Comparison of ENCODE assay signal across 38 cellular contexts in genomic region chr6:21898107-21898796, GRCh38.
DNase-seq lines count a peak whose midpoint lies in the region; ATAC-seq and TF ChIP-seq lines count a peak whose summit lies in the region.
"Had no signal": no experiment of that assay in that cellular context is flagged by ENCODE, and none has a peak within 500 bp of the region (broad histone marks: within the 10 kb centered on the region; RNA-seq: fewer than 3 reads in every experiment).

No MANE protein-coding gene starts in this region.

- no peaks in the 10 kb centered on the region for H3K9me3 ChIP-seq in AG04450 (ENCODE audit: control insufficient read depth, insufficient read depth, low read length)
- no peaks in the 10 kb centered on the region for H3K9me3 ChIP-seq in PC-3 (ENCODE audit: low read length)
- no peaks in the 10 kb centered on the region for H3K9me3 ChIP-seq in endodermal cell (ENCODE audit: control insufficient read depth, low read length)
- H3K9me3 ChIP-seq in vagina = no peaks in the 10 kb centered on the region
- H3K9me3 ChIP-seq: ascending aorta, HAP-1, heart right ventricle, lower lobe of right lung, mucosa of descending colon, suprapubic skin, upper lobe of right lung had no signal

- no peak overlapping the region for H3K9ac ChIP-seq in PC-3 (ENCODE audit: low read length)
- H3K9ac ChIP-seq in endodermal cell (ENCODE audit: extremely low read depth, low read length, poor library complexity, severe bottlenecking) = no peak overlapping the region

- no peaks in the 10 kb centered on the region for H3K27me3 ChIP-seq in AG04450 (ENCODE audit: control insufficient read depth, insufficient read depth, low read length)
- H3K27me3 ChIP-seq in PC-3 (ENCODE audit: low read length) = no peaks in the 10 kb centered on the region
- no peaks in the 10 kb centered on the region for H3K27me3 ChIP-seq in endodermal cell (ENCODE audit: control insufficient read depth, insufficient read depth, low read length, poor library complexity, severe bottlenecking)
- no peaks in the 10 kb centered on the region for H3K27me3 ChIP-seq in vagina
- H3K27me3 ChIP-seq: ascending aorta, heart right ventricle, suprapubic skin, upper lobe of right lung had no signal

- H3K27ac Mint-ChIP-seq in endodermal cell = peak overlapping the region; percentile 87
- H3K27ac Mint-ChIP-seq: activated naive CD8-positive, alpha-beta T cell treated with anti-CD3 and anti-CD28 coated beads, Interleukin-2, amount 10 ng/mL, durations not matched to agents 7 days and 5 days; B cell; CD4-positive, alpha-beta memory T cell; dendritic cell treated with granulocyte-macrophage colony-stimulating factor and Interleukin-4, amounts not matched to agents 40 ng/mL and 50 ng/mL, for 4 days; natural killer cell; stimulated activated naive B cell treated with anti-CD40 and anti-IgM and Interleukin-4, amounts not matched to agents 10 μg/mL and 1 μg/mL and 100 μg/mL, for 72 hours; T-helper 1 cell treated with Interleukin-12 subunit alpha and Interleukin-12 subunit beta and Interleukin-4 antibody, amounts not matched to agents 30 μg/mL and 1 μg/mL, for 36 hours had no signal

- no peak overlapping the region for H2AFZ ChIP-seq in PC-3 (ENCODE audit: low read length)

- H3K27me3 Mint-ChIP-seq in endodermal cell (ENCODE audit: insufficient read depth) = no peaks in the 10 kb centered on the region
- H3K27me3 Mint-ChIP-seq: B cell; CD4-positive, alpha-beta memory T cell; dendritic cell treated with granulocyte-macrophage colony-stimulating factor and Interleukin-4, amounts not matched to agents 40 ng/mL and 50 ng/mL, for 4 days; stimulated activated naive B cell treated with anti-CD40 and anti-IgM and Interleukin-4, amounts not matched to agents 10 μg/mL and 1 μg/mL and 100 μg/mL, for 72 hours had no signal

- TF ChIP-seq CTCF in AG04450 (IDR thresholded peaks at IDR 0.05; ENCODE audit: low read depth, low read length) (no peak), PC-3 (conservative IDR thresholded peaks at IDR 0.05; ENCODE audit: low read depth, low read length) (no peak), endodermal cell (conservative IDR thresholded peaks at IDR 0.05) (no peak), omental fat pad (IDR thresholded peaks at IDR 0.05) (no peak), vagina (IDR thresholded peaks at IDR 0.05) (no peak)

- no TSS peak for BruUV-seq in PC-3 (replicated peaks; lab: Mats Ljungman, UMichigan)

- H4K20me1 ChIP-seq in PC-3 (ENCODE audit: low read length) = no peaks in the 10 kb centered on the region

- H3K36me3 ChIP-seq in PC-3 (ENCODE audit: low read depth, low read length) = no peaks in the 10 kb centered on the region
- peaks cover 21% of the 10 kb centered on the region for H3K36me3 ChIP-seq in endodermal cell (ENCODE audit: control insufficient read depth, insufficient read depth, low read length)
- H3K36me3 ChIP-seq in vagina = no peaks in the 10 kb centered on the region
- H3K36me3 ChIP-seq: ascending aorta, HAP-1, heart right ventricle, lower lobe of right lung, suprapubic skin, upper lobe of right lung had no signal

- no peak for ATAC-seq in PC-3
- peak; percentile 65 for ATAC-seq in omental fat pad (ENCODE audit: low FRiP score)
- ATAC-seq: esophagus mucosa; GM12878; heart right ventricle; lower lobe of right lung; mucosa of descending colon; natural killer cell; stimulated activated naive B cell treated with anti-CD40 and anti-IgM and Interleukin-4, amounts not matched to agents 10 μg/mL and 1 μg/mL and 100 μg/mL, for 72 hours; upper lobe of right lung had no signal

- WGBS in endodermal cell (ENCODE audit: insufficient coverage in 1 of 2, insufficient read length in 1 of 2), 2 experiments = 83 to 88% methylated on average over 5 of the region's 5 CpGs

- no peaks in the 10 kb centered on the region for H3F3A ChIP-seq in PC-3 (ENCODE audit: low read length, unreplicated experiment)

- intact Hi-C loops in PC-3 (cut with micrococcal nuclease) = no loop called here
- intact Hi-C loops in vagina (cut with DNase I) = no loop called here

- H3K9me3 Mint-ChIP-seq in endodermal cell = peaks cover 3% of the 10 kb centered on the region
- H3K9me3 Mint-ChIP-seq: activated naive CD8-positive, alpha-beta T cell treated with anti-CD3 and anti-CD28 coated beads, Interleukin-2, amount 10 ng/mL, durations not matched to agents 7 days and 5 days; dendritic cell treated with granulocyte-macrophage colony-stimulating factor and Interleukin-4, amounts not matched to agents 40 ng/mL and 50 ng/mL, for 4 days; natural killer cell had no signal

- H3K36me3 Mint-ChIP-seq in endodermal cell (ENCODE audit: low read depth) = peaks cover 15% of the 10 kb centered on the region
- H3K36me3 Mint-ChIP-seq: activated naive CD8-positive, alpha-beta T cell treated with anti-CD3 and anti-CD28 coated beads, Interleukin-2, amount 10 ng/mL, durations not matched to agents 7 days and 5 days; CD4-positive, alpha-beta memory T cell; natural killer cell; stimulated activated naive B cell treated with anti-CD40 and anti-IgM and Interleukin-4, amounts not matched to agents 10 μg/mL and 1 μg/mL and 100 μg/mL, for 72 hours had no signal

- H3K4me1 ChIP-seq in PC-3 (ENCODE audit: insufficient read depth, low read length) (peaks cover 25% of the 10 kb centered on the region), endodermal cell (ENCODE audit: control insufficient read depth, insufficient read depth, low read length) (peaks cover 6% of the 10 kb centered on the region), vagina (no peaks in the 10 kb centered on the region)
- H3K4me1 ChIP-seq: HAP-1, heart right ventricle, lower lobe of right lung, suprapubic skin, upper lobe of right lung had no signal

- H3K9me2 ChIP-seq in PC-3 (replicated peaks; ENCODE audit: low read length) = no peaks in the 10 kb centered on the region

- peak; percentile 54 for DNase-seq in AG04450 (ENCODE audit: low read depth, low spot score)
- peak; percentile 68 for DNase-seq in PC-3
- no peak for DNase-seq in endodermal cell
- no peak for DNase-seq in omental fat pad (ENCODE audit: low spot score)
- DNase-seq in vagina (ENCODE audit: extremely low spot score in 2 of 2) = no peak
- no peak for DNase-seq in HCEC 1CT
- DNase-seq in substantia nigra (lab: John Stamatoyannopoulos, UW) = no peak
- no peak for DNase-seq in NCI-H524 treated with DMSO at 0.1 percent for 48 hours (lab: John Stamatoyannopoulos, UW)
- DNase-seq: activated CD4-positive, alpha-beta T cell treated with anti-CD3 and anti-CD28 coated beads, Interleukin-2, amount 50 U/mL, for 4 hours; activated CD4-positive, CD25-positive, alpha-beta regulatory T cell; activated gamma-delta T cell treated with Interleukin-2 at 50 U/mL for 16 hours; activated naive CD8-positive, alpha-beta T cell treated with anti-CD3 and anti-CD28 coated beads, Interleukin-2, amount 10 ng/mL, durations not matched to agents 7 days and 5 days; activated T-cell treated with anti-CD3 and anti-CD28 coated beads, Interleukin-2, amount 50 U/mL, for 48 hours; CD4-positive, alpha-beta memory T cell; central memory CD4-positive, alpha-beta T cell; heart right ventricle; Karpas-422; kidney glomerular epithelial cell; lower lobe of right lung; mucosa of descending colon; natural killer cell; NCI-H146; NCI-H345; NCI-H774; occipital lobe; RPMI8226; stimulated activated naive B cell treated with anti-CD40 and anti-IgM and Interleukin-4, amounts not matched to agents 10 μg/mL and 1 μg/mL and 100 μg/mL, for 72 hours; upper lobe of right lung had no signal

- no peak overlapping the region for H3K4me2 ChIP-seq in PC-3 (ENCODE audit: low read length)

- H3K27ac ChIP-seq in AG04450 (ENCODE audit: low read depth, low read length) (no peak overlapping the region), PC-3 (ENCODE audit: low read length) (no peak overlapping the region), endodermal cell (ENCODE audit: low read depth, low read length) (no peak overlapping the region), vagina (no peak overlapping the region), substantia nigra (ENCODE audit: low read depth, low read length, poor library complexity, severe bottlenecking) (no peak overlapping the region)
- H3K27ac ChIP-seq: ascending aorta, heart right ventricle, HL-60, lower lobe of right lung, suprapubic skin, upper lobe of right lung had no signal

- POLR2A ChIA-PET in AG04450 (lab: Yijun Ruan, JAX) (interaction anchor here (1.0 kb wide), 1 partner anchor 11 kb away, joined by 3 read pairs; no protein-coding TSS in a partner anchor), PC-3 (lab: Charles Lee; ENCODE audit: unreplicated experiment) (no interaction called here)

- H3K4me3 Mint-ChIP-seq in endodermal cell = no peak overlapping the region
- H3K4me3 Mint-ChIP-seq: activated naive CD8-positive, alpha-beta T cell treated with anti-CD3 and anti-CD28 coated beads, Interleukin-2, amount 10 ng/mL, durations not matched to agents 7 days and 5 days; B cell; CD4-positive, alpha-beta memory T cell; dendritic cell treated with granulocyte-macrophage colony-stimulating factor and Interleukin-4, amounts not matched to agents 40 ng/mL and 50 ng/mL, for 4 days; natural killer cell; stimulated activated naive B cell treated with anti-CD40 and anti-IgM and Interleukin-4, amounts not matched to agents 10 μg/mL and 1 μg/mL and 100 μg/mL, for 72 hours; T-helper 1 cell treated with Interleukin-12 subunit alpha and Interleukin-12 subunit beta and Interleukin-4 antibody, amounts not matched to agents 30 μg/mL and 1 μg/mL, for 36 hours had no signal

- H3K79me2 ChIP-seq in PC-3 (ENCODE audit: low read length) = no peaks in the 10 kb centered on the region

- peaks cover 34% of the 10 kb centered on the region for H3K4me1 Mint-ChIP-seq in endodermal cell
- H3K4me1 Mint-ChIP-seq: activated naive CD8-positive, alpha-beta T cell treated with anti-CD3 and anti-CD28 coated beads, Interleukin-2, amount 10 ng/mL, durations not matched to agents 7 days and 5 days; B cell; CD4-positive, alpha-beta memory T cell; natural killer cell; stimulated activated naive B cell treated with anti-CD40 and anti-IgM and Interleukin-4, amounts not matched to agents 10 μg/mL and 1 μg/mL and 100 μg/mL, for 72 hours had no signal

- CTCF ChIA-PET in AG04450 (lab: Charles Lee) = no interaction called here
- CTCF ChIA-PET in PC-3 (lab: Charles Lee) = no interaction called here

- TF ChIP-seq POLR2A in vagina (IDR thresholded peaks at IDR 0.05) = no peak

- no peak overlapping the region for H3K4me3 ChIP-seq in AG04450 (ENCODE audit: low read depth, low read length)
- no peak overlapping the region for H3K4me3 ChIP-seq in PC-3 (ENCODE audit: low read length)
- no peak overlapping the region for H3K4me3 ChIP-seq in endodermal cell (ENCODE audit: low read length)
- H3K4me3 ChIP-seq in vagina = no peak overlapping the region
- H3K4me3 ChIP-seq: ascending aorta, GM12878, HAP-1, heart right ventricle, lower lobe of right lung, mucosa of descending colon, skin epidermis, suprapubic skin, upper lobe of right lung had no signal

Comparison
In these comparisons a context has a peak if more than half of its experiments do, and no peak if none do; other contexts are left out.
1. DNase-seq: peak in AG04450 (single experiment) and PC-3 (single experiment); none in endodermal cell (single experiment), omental fat pad (single experiment), vagina (0 of 2), HCEC 1CT (single experiment), substantia nigra (0 of 49) and NCI-H524 treated with DMSO at 0.1 percent for 48 hours (single experiment).